Comparison of ENCODE assay signal across 13 cellular contexts in the genomic region with DNA sequence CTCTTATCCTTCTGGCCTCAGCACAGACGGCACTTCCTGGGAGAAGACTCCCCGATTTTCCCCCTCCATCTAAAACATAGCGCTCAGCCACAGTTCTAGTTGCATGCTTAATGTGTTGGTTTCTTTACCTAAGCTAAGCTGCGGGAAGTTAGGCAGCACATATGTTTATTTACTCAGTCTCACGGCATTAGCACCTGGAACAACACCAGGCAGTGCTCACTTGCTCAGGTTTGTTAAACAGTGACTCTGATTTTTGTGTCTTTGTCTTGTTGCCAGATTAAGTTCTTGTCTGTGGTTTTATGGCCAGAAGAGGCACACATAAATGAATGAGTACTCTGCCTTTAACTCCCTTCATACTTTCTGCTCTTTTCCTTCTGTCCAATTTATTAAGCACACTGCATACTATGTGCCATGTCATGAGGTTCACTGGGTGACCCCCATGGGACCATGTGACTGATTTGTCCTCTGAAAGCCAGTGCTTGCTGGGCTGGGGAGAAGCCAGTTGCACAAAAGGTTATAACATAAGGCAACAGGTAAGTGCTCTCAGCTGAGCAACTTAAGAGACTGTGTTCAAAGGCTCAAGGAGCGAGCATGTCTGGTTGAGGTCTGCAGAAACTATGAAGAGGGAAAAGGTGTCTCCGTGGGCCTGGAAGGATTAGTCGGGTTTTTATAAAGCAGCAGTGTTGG.
A peak's percentile ranks its signal among the peaks of the same experiment; 100 is the strongest.
DNase-seq lines count a peak whose midpoint lies in the region; ATAC-seq and TF ChIP-seq lines count a peak whose summit lies in the region.
"Had no signal": no experiment of that assay in that cellular context is flagged by ENCODE, and none has a peak within 500 bp of the region (broad histone marks: within the 10 kb centered on the region; RNA-seq: fewer than 3 reads in every experiment).

No MANE protein-coding gene starts in this region.

- no peak for TF ChIP-seq POLR2A in IMR-90 (IDR thresholded peaks at IDR 0.05; ENCODE audit: low read depth, low read length)
- no peak for TF ChIP-seq POLR2A in GM18505 (IDR thresholded peaks at IDR 0.05; ENCODE audit: borderline replicate concordance, extremely low read depth, insufficient read depth, insufficient read length)
- TF ChIP-seq POLR2A in heart left ventricle (IDR thresholded peaks at IDR 0.05), result no peak

- DNase-seq in COLO668 (lab: John Stamatoyannopoulos, UW; ENCODE audit: unreplicated experiment) (peak; percentile 11), IMR-90 (no peak), NCI-H69 (lab: John Stamatoyannopoulos, UW) (peak; percentile 90), left lung (peak in 1 of 2 donors; percentile 56), heart left ventricle (no peak)
- DNase-seq in activated naive CD4-positive, alpha-beta T cell treated with anti-CD3 and anti-CD28 coated beads, Interleukin-2, amount 10 ng/mL, durations not matched to agents 7 days and 5 days, result no peak
- DNase-seq: activated T-cell treated with anti-CD3 and anti-CD28 coated beads, Interleukin-2, amount 50 U/mL, for 48 hours; effector CD4-positive, alpha-beta T cell; NCI-H226; ovary; RPMI8226 had no signal

- no peak overlapping the region for H3K18ac ChIP-seq in IMR-90 (ENCODE audit: low read depth, low read length)

- no peaks in the 10 kb centered on the region for H3K27me3 ChIP-seq in IMR-90 (ENCODE audit: control insufficient read depth, insufficient read depth, low read length)
- H3K27me3 ChIP-seq in left lung, result no peaks in the 10 kb centered on the region
- no peaks in the 10 kb centered on the region for H3K27me3 ChIP-seq in heart left ventricle
- H3K27me3 ChIP-seq: ovary had no signal

- no peak overlapping the region for H4K5ac ChIP-seq in IMR-90 (ENCODE audit: low read depth, low read length)

- H3K4ac ChIP-seq in IMR-90 (ENCODE audit: low read depth, low read length), result no peak overlapping the region

- no peak overlapping the region for H2BK15ac ChIP-seq in IMR-90 (ENCODE audit: low read depth, low read length)

- H4K8ac ChIP-seq in IMR-90 (ENCODE audit: low read depth in 2 of 2, low read length in 2 of 2), result no peak overlapping the region

- 0 out of 2 replicates have a peak overlapping the region, but pooled peaks have one; percentile 25 for H3K14ac ChIP-seq in IMR-90 (replicated peaks; ENCODE audit: low read depth, low read length)

- H2BK120ac ChIP-seq in IMR-90 (ENCODE audit: low read depth, low read length), result no peak overlapping the region

- no peak overlapping the region for H4K91ac ChIP-seq in IMR-90 (ENCODE audit: insufficient read depth, low read depth, low read length)

- H3K4me1 ChIP-seq in IMR-90 (ENCODE audit: control insufficient read depth, insufficient read depth, low read length), result peaks cover 24% of the 10 kb centered on the region
- H3K4me1 ChIP-seq in left lung, result peaks cover 14 to 33% of the 10 kb centered on the region in 2 donors
- H3K4me1 ChIP-seq in heart left ventricle, result peaks cover 0 to 46% (median 24%) of the 10 kb centered on the region in 12 donors

- peaks cover 42 to 83% of the 10 kb centered on the region in 2 experiments for H3K79me1 ChIP-seq in IMR-90 (ENCODE audit: low read depth in 1 of 2, low read length in 2 of 2)

- dilution Hi-C loops in IMR-90 (cut with HindIII; ENCODE audit: low sequenced_read_pairs, unreplicated experiment), result no loop called here

- no peak overlapping the region for H3K27ac ChIP-seq in IMR-90 (ENCODE audit: insufficient read depth, low read length)
- H3K27ac ChIP-seq in left lung, result peak overlapping the region in 1 of 2 donors; percentile 20
- H3K27ac ChIP-seq in heart left ventricle, result no peak overlapping the region
- H3K27ac ChIP-seq: ovary had no signal

- H3K4me3 Mint-ChIP-seq in activated naive CD4-positive, alpha-beta T cell treated with anti-CD3 and anti-CD28 coated beads, Interleukin-2, amount 10 ng/mL, durations not matched to agents 7 days and 5 days, result no peak overlapping the region

- no peaks in the 10 kb centered on the region for H3K9me3 ChIP-seq in IMR-90 (ENCODE audit: control insufficient read depth, insufficient read depth, low read length)
- H3K9me3 ChIP-seq in left lung, result no peaks in the 10 kb centered on the region
- H3K9me3 ChIP-seq in heart left ventricle, result no peaks in the 10 kb centered on the region
- H3K9me3 ChIP-seq: ovary had no signal

- peaks cover 32% of the 10 kb centered on the region for H4K20me1 ChIP-seq in IMR-90 (ENCODE audit: insufficient read depth, low read length)

- POLR2A ChIA-PET in IMR-90 (lab: Charles Lee; ENCODE audit: unreplicated experiment), result interaction anchor here (0.7 kb wide), 1 partner anchor 65 kb away, joined by 6 read pairs; no protein-coding TSS in a partner anchor

- no peak overlapping the region for H2AK9ac ChIP-seq in IMR-90 (replicated peaks; ENCODE audit: low read depth, low read length, poor library complexity)

- BruUV-seq in IMR-90 (replicated peaks; lab: Mats Ljungman, UMichigan), result no TSS peak

- no peak overlapping the region for H3K4me2 ChIP-seq in IMR-90 (ENCODE audit: low read depth, low read length)

- no peak overlapping the region for H2BK5ac ChIP-seq in IMR-90 (ENCODE audit: low read depth, low read length, poor library complexity, severe bottlenecking)

- TF ChIP-seq RAD21 in IMR-90 (IDR thresholded peaks at IDR 0.05; ENCODE audit: low read length), result no peak

- no peak overlapping the region for H3K9ac ChIP-seq in IMR-90 (ENCODE audit: low read depth, low read length)

- no peak for ATAC-seq in IMR-90 (ENCODE audit: low read depth)
- peak; percentile 84 for ATAC-seq in left lung
- ATAC-seq in HG02970 (IDR thresholded peaks at IDR 0.05; ENCODE audit: low FRiP score, unreplicated experiment), result no peak
- ATAC-seq in GM18505 (IDR thresholded peaks at IDR 0.05; ENCODE audit: unreplicated experiment), result no peak
- ATAC-seq in heart left ventricle, result no peak

- H3K9me3 Mint-ChIP-seq in activated naive CD4-positive, alpha-beta T cell treated with anti-CD3 and anti-CD28 coated beads, Interleukin-2, amount 10 ng/mL, durations not matched to agents 7 days and 5 days, result no peaks in the 10 kb centered on the region

- no peak overlapping the region for H3K4me3 ChIP-seq in IMR-90 (ENCODE audit: insufficient read depth, low read depth, low read length)
- H3K4me3 ChIP-seq in left lung, result no peak overlapping the region
- no peak overlapping the region for H3K4me3 ChIP-seq in heart left ventricle
- H3K4me3 ChIP-seq: ovary had no signal

- H3K36me3 ChIP-seq in IMR-90 (ENCODE audit: control insufficient read depth, insufficient read depth, low read length), result peaks cover 4% of the 10 kb centered on the region
- H3K36me3 ChIP-seq in left lung, result peaks cover 0 to 4% of the 10 kb centered on the region in 2 donors
- peaks cover 0 to 8% (median 0%) of the 10 kb centered on the region in 9 donors for H3K36me3 ChIP-seq in heart left ventricle
- H3K36me3 ChIP-seq: ovary had no signal

- H3K9me1 ChIP-seq in IMR-90 (ENCODE audit: insufficient read depth, low read length), result peaks cover 30% of the 10 kb centered on the region

- peaks cover 33% of the 10 kb centered on the region for H3K4me1 Mint-ChIP-seq in activated naive CD4-positive, alpha-beta T cell treated with anti-CD3 and anti-CD28 coated beads, Interleukin-2, amount 10 ng/mL, durations not matched to agents 7 days and 5 days

- no peak overlapping the region for H3K27ac Mint-ChIP-seq in activated naive CD4-positive, alpha-beta T cell treated with anti-CD3 and anti-CD28 coated beads, Interleukin-2, amount 10 ng/mL, durations not matched to agents 7 days and 5 days

- 100% methylated on average over 1 of the region's 8 CpGs; no CpG with 5 or more reads in 1 of the 2 experiments for WGBS in IMR-90 (ENCODE audit: extremely low coverage in 2 of 2, insufficient read length in 1 of 2), 2 experiments
- WGBS in heart left ventricle, 4 donors, result 92 to 93% (median 93%) methylated on average over 8 of the region's 8 CpGs

- in situ Hi-C loops in IMR-90 (cut with MboI; ENCODE audit: low sequenced_read_pairs), result no loop called here

- no peak overlapping the region for H2AK5ac ChIP-seq in IMR-90 (ENCODE audit: low read depth, low read length)

- H3K56ac ChIP-seq in IMR-90 (ENCODE audit: extremely low read depth, insufficient read depth, low read length), result no peak overlapping the region

- intact Hi-C loops in IMR-90 (cut with micrococcal nuclease), result no loop called here
- intact Hi-C loops in left lung (cut with DNase I), result no loop called here
- intact Hi-C loops in heart left ventricle (cut with DNase I), result no loop called here

- CTCF ChIA-PET in IMR-90 (lab: Yijun Ruan, JAX), result interaction anchor here (0.7 kb wide), 1 partner anchor 407 kb away, joined by 4 read pairs; no protein-coding TSS in a partner anchor
- CTCF ChIA-PET in activated naive CD4-positive, alpha-beta T cell treated with anti-CD3 and anti-CD28 coated beads, Interleukin-2, amount 10 ng/mL, durations not matched to agents 7 days and 5 days (lab: Charles Lee), result no interaction called here

- H2BK20ac ChIP-seq in IMR-90 (ENCODE audit: low read depth, low read length), result no peak overlapping the region

- no peak for TF ChIP-seq CTCF in IMR-90 (conservative IDR thresholded peaks at IDR 0.05; ENCODE audit: low read depth, low read length)
- TF ChIP-seq CTCF in left lung (IDR thresholded peaks at IDR 0.05), result no peak
- TF ChIP-seq CTCF in heart left ventricle (IDR thresholded peaks at IDR 0.05), result no peak

- peaks cover 5% of the 10 kb centered on the region for H3K36me3 Mint-ChIP-seq in activated naive CD4-positive, alpha-beta T cell treated with anti-CD3 and anti-CD28 coated beads, Interleukin-2, amount 10 ng/mL, durations not matched to agents 7 days and 5 days

- no peak overlapping the region for H3K23ac ChIP-seq in IMR-90 (ENCODE audit: low read depth, low read length)

- H3K27me3 Mint-ChIP-seq in activated naive CD4-positive, alpha-beta T cell treated with anti-CD3 and anti-CD28 coated beads, Interleukin-2, amount 10 ng/mL, durations not matched to agents 7 days and 5 days, result no peaks in the 10 kb centered on the region

- no peak overlapping the region for H2AFZ ChIP-seq in IMR-90 (replicated peaks; ENCODE audit: low read length, poor library complexity)

TF ChIP-seq in IMR-90, 13 proteins besides CTCF, POLR2A, EP300 and RAD21:
- TF ChIP-seq SMC3 (IDR thresholded peaks at IDR 0.05; ENCODE audit: low read depth, low read length) (no peak), FOS (IDR thresholded peaks at IDR 0.05; ENCODE audit: low read depth, low read length) (no peak), MAFK (IDR thresholded peaks at IDR 0.05; ENCODE audit: low read depth, low read length) (no peak)

Comparison
In these comparisons a context has a peak if more than half of its experiments do, and no peak if none do; other contexts are left out.
1. DNase-seq: peak in COLO668 (single experiment) and NCI-H69 (single experiment); none in IMR-90 (single experiment), heart left ventricle (0 of 5) and activated naive CD4-positive, alpha-beta T cell treated with anti-CD3 and anti-CD28 coated beads, Interleukin-2, amount 10 ng/mL, durations not matched to agents 7 days and 5 days (single experiment).